Comparison of ENCODE assay signal across 19 cellular contexts in genomic region chr10:113348694-113349093, GRCh38.
DNase-seq lines count a peak whose midpoint lies in the region; ATAC-seq, FAIRE-seq and TF ChIP-seq lines count a peak whose summit lies in the region.
"Had no signal": no experiment of that assay in that cellular context is flagged by ENCODE, and none has a peak within 500 bp of the region (broad histone marks: within the 10 kb centered on the region; RNA-seq: fewer than 3 reads in every experiment).

No MANE protein-coding gene starts in this region.

- CTCF ChIA-PET in K562 (lab: Yijun Ruan, JAX; ENCODE audit: low intra/inter-chr PET ratio), result interaction anchor here (0.7 kb wide), 1 partner anchor 782 kb away, joined by 3 read pairs; no protein-coding TSS in a partner anchor
- CTCF ChIA-PET in H1 (lab: Charles Lee; ENCODE audit: partially characterized antibody), result interaction anchor here (0.6 to 1.7 kb wide), 5 partner anchors 10 to 257 kb away, joined by 3 to 6 read pairs (median 3); no protein-coding TSS in a partner anchor

- 0 out of 2 replicates have a peak overlapping the region, but pooled peaks have one; percentile 63 for H2BK15ac ChIP-seq in H1 (ENCODE audit: low read length)

- H3K4me2 ChIP-seq in K562 (ENCODE audit: insufficient read depth, low read length) (no peak overlapping the region), H1 (ENCODE audit: insufficient read depth in 1 of 2, low read depth in 2 of 2, low read length in 2 of 2) (no peak overlapping the region), neural progenitor cell (no peak overlapping the region)
- H3K4me2 ChIP-seq: BLaER1 had no signal

- no peaks in the 10 kb centered on the region for H3F3A ChIP-seq in neural progenitor cell (ENCODE audit: low read depth)

- H3K4me3 Mint-ChIP-seq in neural progenitor cell, result no peak overlapping the region
- H3K4me3 Mint-ChIP-seq: B cell; CD4-positive, CD25-positive, alpha-beta regulatory T cell; CD8-positive, alpha-beta T cell had no signal

- H3K36me3 Mint-ChIP-seq in neural progenitor cell, result no peaks in the 10 kb centered on the region
- H3K36me3 Mint-ChIP-seq: CD4-positive, CD25-positive, alpha-beta regulatory T cell; CD8-positive, alpha-beta T cell had no signal

- FAIRE-seq in K562 (lab: Jason Lieb, UNC) (no peak), H1 (lab: Jason Lieb, UNC) (no peak)
- FAIRE-seq: G401.6, GM12892 had no signal

- H3K9me1 ChIP-seq in K562 (ENCODE audit: control insufficient read depth, insufficient read depth, low read length), result no peaks in the 10 kb centered on the region

- H3K9ac ChIP-seq in K562 (ENCODE audit: insufficient read depth in 1 of 2, low read depth in 2 of 2, low read length in 2 of 2) (no peak overlapping the region), H1 (replicated peaks in 1 of 4; ENCODE audit: extremely low read depth in 1 of 4, low read depth in 3 of 4, low read length in 3 of 4) (no peak overlapping the region; a peak in 1 of 7 replicates), neural progenitor cell (no peak overlapping the region)
- H3K9ac ChIP-seq: BLaER1 had no signal

- no peak for ATAC-seq in K562
- ATAC-seq: CD8-positive, alpha-beta T cell had no signal

- H3K23me2 ChIP-seq in H1 (ENCODE audit: low read depth, low read length), result no peaks in the 10 kb centered on the region; the same call in 1 of the 2 replicates

- H3K79me2 ChIP-seq in K562 (ENCODE audit: control insufficient read depth, insufficient read depth, low read length) (no peaks in the 10 kb centered on the region), H1 (ENCODE audit: control insufficient read depth in 1 of 2, insufficient read depth in 2 of 2, low read length in 2 of 2) (no peaks in the 10 kb centered on the region), neural progenitor cell (ENCODE audit: low read depth) (no peaks in the 10 kb centered on the region)

- peak overlapping the region; percentile 82; the same call in 1 of the 2 replicates for H2AK5ac ChIP-seq in H1 (ENCODE audit: low read depth, low read length)

- H2BK12ac ChIP-seq in H1 (ENCODE audit: low read depth, low read length), result no peak overlapping the region

- no peak overlapping the region for H3K18ac ChIP-seq in H1 (ENCODE audit: extremely low read depth, low read length)

- H3K27me3 ChIP-seq in K562 (ENCODE audit: control insufficient read depth in 2 of 2, insufficient read depth in 2 of 2, low read length in 2 of 2) (no peaks in the 10 kb centered on the region), H1 (replicated peaks in 1 of 4; ENCODE audit: control insufficient read depth in 3 of 4, extremely low read depth in 1 of 4, insufficient read depth in 3 of 4, low read length in 3 of 4) (no peaks in the 10 kb centered on the region), neural progenitor cell (no peaks in the 10 kb centered on the region)
- H3K27me3 ChIP-seq: BLaER1 had no signal

- H2AFZ ChIP-seq in K562 (ENCODE audit: low read depth, low read length), result no peak overlapping the region
- no peak overlapping the region for H2AFZ ChIP-seq in H1 (ENCODE audit: low read length)
- H2AFZ ChIP-seq in neural progenitor cell (replicated peaks), result no peak overlapping the region

- no peak overlapping the region for H4K91ac ChIP-seq in H1 (replicated peaks; ENCODE audit: insufficient read length, low read length)

- 3% methylated on average over 7 of the region's 7 CpGs for WGBS in K562 (ENCODE audit: insufficient coverage, low coverage, missing lambda C conversion rate)
- WGBS in H1 (ENCODE audit: extremely low coverage in 1 of 2, insufficient coverage in 1 of 2, insufficient read length in 1 of 2, insufficient replicate concordance in 2 of 2, low coverage in 1 of 2, low lambda C conversion rate in 2 of 2, missing lambda C conversion rate in 1 of 2), 2 experiments, result 94% methylated on average over 7 of the region's 7 CpGs; no CpG with 5 or more reads in 1 of the 2 experiments

- no peak overlapping the region for H2BK20ac ChIP-seq in H1 (ENCODE audit: low read length)

- H2BK120ac ChIP-seq in H1 (replicated peaks; ENCODE audit: low read depth, low read length), result no peak overlapping the region

- peak overlapping the region; percentile 50 for H3K4ac ChIP-seq in H1 (replicated peaks; ENCODE audit: insufficient read length, low read depth, low read length)

- H3K4me1 ChIP-seq in K562 (replicated peaks in 1 of 2; ENCODE audit: control insufficient read depth in 2 of 2, insufficient read depth in 2 of 2, low read length in 2 of 2), result no peaks in the 10 kb centered on the region
- peaks cover 0 to 3% (median 2%) of the 10 kb centered on the region in 4 experiments; a peak in 3 of 7 replicates for H3K4me1 ChIP-seq in H1 (replicated peaks in 1 of 4; ENCODE audit: control insufficient read depth in 3 of 4, insufficient read depth in 4 of 4, low read length in 3 of 4)
- H3K4me1 ChIP-seq in neural progenitor cell, result peaks cover 23% of the 10 kb centered on the region
- H3K4me1 ChIP-seq: BLaER1, Caco-2 had no signal

- intact Hi-C loops in K562 (cut with micrococcal nuclease), result no loop called here

- H2BK5ac ChIP-seq in H1 (ENCODE audit: low read depth, low read length), result no peak overlapping the region

- H3K36me3 ChIP-seq in K562 (ENCODE audit: control insufficient read depth, insufficient read depth, low read length) (no peaks in the 10 kb centered on the region), H1 (ENCODE audit: control insufficient read depth in 2 of 4, insufficient read depth in 4 of 4, low read length in 3 of 4) (no peaks in the 10 kb centered on the region), neural progenitor cell (no peaks in the 10 kb centered on the region)
- H3K36me3 ChIP-seq: BLaER1 had no signal

- H3K9me3 Mint-ChIP-seq in neural progenitor cell, result peaks cover 6% of the 10 kb centered on the region
- H3K9me3 Mint-ChIP-seq: CD8-positive, alpha-beta T cell had no signal

- peak overlapping the region; percentile 6 for H3K56ac ChIP-seq in H1 (replicated peaks; ENCODE audit: insufficient read length, low read depth, low read length)

- peaks cover 20% of the 10 kb centered on the region for H3K4me1 Mint-ChIP-seq in neural progenitor cell
- H3K4me1 Mint-ChIP-seq: B cell; CD4-positive, CD25-positive, alpha-beta regulatory T cell had no signal

- no peak overlapping the region for H4K8ac ChIP-seq in H1 (ENCODE audit: extremely low read depth, insufficient read depth, low read length)

- peaks cover 10% of the 10 kb centered on the region for H3K27me3 Mint-ChIP-seq in neural progenitor cell (ENCODE audit: insufficient read depth, low read depth)
- H3K27me3 Mint-ChIP-seq: B cell had no signal

- TF ChIP-seq CTCF in K562 (IDR thresholded peaks at IDR 0.05 in 2 of 3, conservative IDR thresholded peaks at IDR 0.05 in 1 of 3; ENCODE audit: insufficient read depth in 2 of 3, low read depth in 1 of 3, low read length in 3 of 3), result no peak
- no peak for TF ChIP-seq CTCF in H1 (IDR thresholded peaks at IDR 0.05; ENCODE audit: control extremely low read depth in 1 of 3, insufficient read depth in 1 of 3, low read depth in 1 of 3, low read length in 3 of 3)
- no peak for TF ChIP-seq CTCF in neural progenitor cell (IDR thresholded peaks at IDR 0.05)

- TF ChIP-seq POLR2A in K562 (conservative IDR thresholded peaks at IDR 0.05) (no peak), H1 (IDR thresholded peaks at IDR 0.05; ENCODE audit: control extremely low read depth in 1 of 2, low read depth in 2 of 2, low read length in 2 of 2) (no peak)

- H3K27ac ChIP-seq in K562 (ENCODE audit: extremely low read depth, low read depth, low read length) (no peak overlapping the region), H1 (ENCODE audit: low read depth, low read length) (no peak overlapping the region), neural progenitor cell (no peak overlapping the region)
- H3K27ac ChIP-seq: BLaER1, C4-2B had no signal

- TF ChIP-seq RAD21 in K562 (CRISPR knock-in tag; conservative IDR thresholded peaks at IDR 0.05 in 1 of 2, IDR thresholded peaks at IDR 0.05 in 1 of 2), result no peak
- TF ChIP-seq RAD21 in H1 (IDR thresholded peaks at IDR 0.05 in 1 of 2, conservative IDR thresholded peaks at IDR 0.05 in 1 of 2; ENCODE audit: low read depth in 2 of 2, low read length in 2 of 2), result no peak

- peak overlapping the region; percentile 31 for H4K5ac ChIP-seq in H1 (ENCODE audit: insufficient read length, low read depth, low read length)

- peak overlapping the region; percentile 8 for H3K27ac Mint-ChIP-seq in neural progenitor cell
- H3K27ac Mint-ChIP-seq: B cell; CD4-positive, CD25-positive, alpha-beta regulatory T cell; CD8-positive, alpha-beta T cell had no signal

- no peaks in the 10 kb centered on the region for H3K79me1 ChIP-seq in H1 (ENCODE audit: low read depth, low read length)

- no peak overlapping the region for H3K4me3 ChIP-seq in K562
- H3K4me3 ChIP-seq in H1 (ENCODE audit: extremely low read depth in 1 of 4, insufficient read depth in 2 of 4, low read depth in 3 of 4, low read length in 4 of 4), result no peak overlapping the region
- H3K4me3 ChIP-seq in neural progenitor cell, result no peak overlapping the region
- H3K4me3 ChIP-seq: BLaER1 had no signal

- no peak overlapping the region for H3K14ac ChIP-seq in H1 (ENCODE audit: insufficient read length)

- no TSS peak for BruUV-seq in K562 (replicated peaks; lab: Mats Ljungman, UMichigan)

- H4K20me1 ChIP-seq in K562 (replicated peaks; ENCODE audit: control insufficient read depth, insufficient read depth, low read length) (no peaks in the 10 kb centered on the region), H1 (replicated peaks in 1 of 2; ENCODE audit: control insufficient read depth in 1 of 2, insufficient read depth in 2 of 2, low read length in 2 of 2) (no peaks in the 10 kb centered on the region), neural progenitor cell (ENCODE audit: low read depth) (no peaks in the 10 kb centered on the region)
- H4K20me1 ChIP-seq: BLaER1 had no signal

- in situ Hi-C loops in K562 (cut with MboI), result no loop called here

- H3K9me3 ChIP-seq in K562 (replicated peaks; ENCODE audit: control insufficient read depth, insufficient read depth, low read depth, low read length), result no peaks in the 10 kb centered on the region
- H3K9me3 ChIP-seq in H1 (ENCODE audit: insufficient read depth in 2 of 2, low read depth in 1 of 2, low read length in 1 of 2), result no peaks in the 10 kb centered on the region; a peak in 1 of 4 replicates
- H3K9me3 ChIP-seq in neural progenitor cell (ENCODE audit: low read depth), result no peaks in the 10 kb centered on the region
- H3K9me3 ChIP-seq: Caco-2 had no signal

- DNase-seq in K562 (ENCODE audit: extremely low read depth in 1 of 4, low spot score in 3 of 4) (no peak), H1 (ENCODE audit: low read depth in 1 of 2, low spot score in 2 of 2) (no peak), neural progenitor cell (ENCODE audit: low spot score) (no peak), NCI-H748 (lab: John Stamatoyannopoulos, UW; ENCODE audit: unreplicated experiment) (no peak), hippocampal formation (lab: John Stamatoyannopoulos, UW) (no peak), NCI-H524 treated with DMSO at 0.1 percent for 48 hours (lab: John Stamatoyannopoulos, UW) (no peak)
- DNase-seq: Caco-2; CD4-positive, CD25-positive, alpha-beta regulatory T cell; CD8-positive, alpha-beta T cell; DMS153; DND-41; GOT3; H7; HCEC 1CT had no signal

- POLR2A ChIA-PET in K562 (lab: Yijun Ruan, JAX), result no interaction called here
- POLR2A ChIA-PET in H1 (lab: Charles Lee; ENCODE audit: partially characterized antibody), result no interaction called here

- TF ChIP-seq EP300 in K562 (IDR thresholded peaks at IDR 0.05; ENCODE audit: low read length), result no peak
- TF ChIP-seq EP300 in H1 (IDR thresholded peaks at IDR 0.05; ENCODE audit: borderline replicate concordance in 1 of 2, low read depth in 2 of 2, low read length in 2 of 2), result no peak

- H3K23ac ChIP-seq in H1 (ENCODE audit: insufficient read length), result no peak overlapping the region
